ENCODE assay signal across 1 cellular context in genomic region chr2:234994340-234995321, GRCh38.
TF ChIP-seq lines count a peak whose summit lies in the region.

No MANE protein-coding gene starts in this region.

TF ChIP-seq in HepG2, 621 proteins besides CTCF, POLR2A, EP300 and RAD21 (continued from another document and continues in another):
- no peak for TF ChIP-seq ZBTB40 (IDR thresholded peaks at IDR 0.05)
- TF ChIP-seq ZBTB40 (CRISPR knock-in tag; IDR thresholded peaks at IDR 0.05): no peak
- TF ChIP-seq TRAFD1 (CRISPR knock-in tag; IDR thresholded peaks at IDR 0.05; ENCODE audit: borderline replicate concordance): no peak
- peak; percentile 12 for TF ChIP-seq PRPF4 (IDR thresholded peaks at IDR 0.05; ENCODE audit: low read depth, low read length, poor library complexity, severe bottlenecking)
- 0 out of 2 replicates have a peak, but pooled peaks have one; percentile 5 for TF ChIP-seq RXRA (CRISPR knock-in tag; IDR thresholded peaks at IDR 0.05)
- no peak for TF ChIP-seq ZNF251 (CRISPR knock-in tag; IDR thresholded peaks at IDR 0.05)
- no peak for TF ChIP-seq ZNF18 (CRISPR knock-in tag; IDR thresholded peaks at IDR 0.05; ENCODE audit: insufficient replicate concordance)
- no peak for TF ChIP-seq SRSF9 (IDR thresholded peaks at IDR 0.05; ENCODE audit: borderline replicate concordance, insufficient read depth, low read depth, low read length, poor library complexity, severe bottlenecking)
- TF ChIP-seq GABPB1 (CRISPR knock-in tag; IDR thresholded peaks at IDR 0.05): no peak
- TF ChIP-seq HCFC1 (IDR thresholded peaks at IDR 0.05; ENCODE audit: low read depth, low read length): no peak
- no peak for TF ChIP-seq PHB2 (IDR thresholded peaks at IDR 0.05; ENCODE audit: partially characterized antibody)
- TF ChIP-seq ARHGAP35 (CRISPR knock-in tag; IDR thresholded peaks at IDR 0.05; ENCODE audit: borderline replicate concordance): no peak
- TF ChIP-seq AHDC1 (CRISPR knock-in tag; IDR thresholded peaks at IDR 0.05; ENCODE audit: borderline replicate concordance): no peak
- TF ChIP-seq SRSF1 (optimal IDR thresholded peaks at IDR 0.05; ENCODE audit: low read depth, low read length): no peak
- 0 out of 2 replicates have a peak, but pooled peaks have one; percentile 10 for TF ChIP-seq ZNF274 (CRISPR knock-in tag; IDR thresholded peaks at IDR 0.05)
- TF ChIP-seq PRMT3 (CRISPR knock-in tag; IDR thresholded peaks at IDR 0.05; ENCODE audit: borderline replicate concordance, low read depth): no peak
- no peak for TF ChIP-seq ZNF547 (CRISPR knock-in tag; IDR thresholded peaks at IDR 0.05)
- TF ChIP-seq RFX3 (CRISPR knock-in tag; IDR thresholded peaks at IDR 0.05): no peak
- no peak for TF ChIP-seq SAFB2 (CRISPR knock-in tag; IDR thresholded peaks at IDR 0.05; ENCODE audit: borderline replicate concordance, low read depth)
- TF ChIP-seq CSRNP1 (CRISPR knock-in tag; IDR thresholded peaks at IDR 0.05): 0 out of 2 replicates have a peak, but pooled peaks have one; percentile 30
- TF ChIP-seq PITX1 (CRISPR knock-in tag; IDR thresholded peaks at IDR 0.05): no peak
- TF ChIP-seq ZNF768 (CRISPR knock-in tag; IDR thresholded peaks at IDR 0.05): peak; percentile 29; the same call in 1 of the 2 replicates
- TF ChIP-seq RBFOX2 (IDR thresholded peaks at IDR 0.05; ENCODE audit: low read depth, low read length): 0 out of 2 replicates have a peak, but pooled peaks have one; percentile 37
- TF ChIP-seq ETV6 (CRISPR knock-in tag; conservative IDR thresholded peaks at IDR 0.05): no peak
- TF ChIP-seq ZNF709 (CRISPR knock-in tag; IDR thresholded peaks at IDR 0.05): peak; percentile 52
- no peak for TF ChIP-seq ZIK1 (CRISPR knock-in tag; IDR thresholded peaks at IDR 0.05; ENCODE audit: borderline replicate concordance, low read depth)
- no peak for TF ChIP-seq ZBTB46 (CRISPR knock-in tag; IDR thresholded peaks at IDR 0.05; ENCODE audit: borderline replicate concordance)
- no peak for TF ChIP-seq SKI (IDR thresholded peaks at IDR 0.05; ENCODE audit: partially characterized antibody)
- TF ChIP-seq SIN3A (IDR thresholded peaks at IDR 0.05; ENCODE audit: borderline replicate concordance, low read depth, low read length): no peak
- no peak for TF ChIP-seq ATF1 (CRISPR knock-in tag; IDR thresholded peaks at IDR 0.05)
- TF ChIP-seq KMT2A (CRISPR knock-in tag; IDR thresholded peaks at IDR 0.05): no peak
- no peak for TF ChIP-seq ZC3H4 (CRISPR knock-in tag; IDR thresholded peaks at IDR 0.05; ENCODE audit: borderline replicate concordance)
- no peak for TF ChIP-seq ZNF343 (CRISPR knock-in tag; IDR thresholded peaks at IDR 0.05)
- TF ChIP-seq ZKSCAN5 (CRISPR knock-in tag; IDR thresholded peaks at IDR 0.05): no peak
- TF ChIP-seq ZNF263 (CRISPR knock-in tag; IDR thresholded peaks at IDR 0.05): peak; percentile 95
- TF ChIP-seq BRD4 (CRISPR knock-in tag; IDR thresholded peaks at IDR 0.05): no peak
- TF ChIP-seq MAFF (IDR thresholded peaks at IDR 0.05; ENCODE audit: low read depth, low read length): peak; percentile 32; the same call in 1 of the 2 replicates
- no peak for TF ChIP-seq KLF12 (CRISPR knock-in tag; IDR thresholded peaks at IDR 0.05; ENCODE audit: borderline replicate concordance)
